Comparison of ENCODE assay signal across 19 cellular contexts in the genomic region with DNA sequence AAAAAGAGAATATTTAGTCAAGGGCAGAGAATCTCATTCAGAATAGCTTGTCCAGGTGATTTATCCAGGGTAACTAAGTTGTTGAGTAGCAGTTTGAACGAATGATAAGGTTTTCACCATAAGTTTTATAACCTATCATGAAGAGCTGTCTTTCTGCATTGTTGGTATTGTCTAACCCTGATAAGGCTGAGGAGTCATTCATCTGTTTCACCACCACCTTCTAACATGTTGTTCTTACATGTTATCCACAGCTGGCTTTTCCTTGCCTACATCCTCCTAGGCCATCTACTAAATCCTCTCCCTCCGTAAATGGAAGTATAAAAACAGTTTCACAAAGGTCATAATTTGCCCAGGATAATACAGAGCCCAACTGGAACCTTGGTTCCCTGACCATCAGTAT. TPM values are rescaled to one million over a fixed set of nuclear protein-coding genes. Genes with fewer than 3 reads are reported as not detected.
"Had no signal": no experiment of that assay in that cellular context is flagged by ENCODE, and none has a peak within 500 bp of the region (broad histone marks: within the 10 kb centered on the region; RNA-seq: fewer than 3 reads in every experiment).

No MANE protein-coding gene starts in this region.

- H3K27me3 Mint-ChIP-seq: activated CD4-positive, alpha-beta T cell treated with anti-CD3 and anti-CD28 coated beads, Interleukin-2, amount 10 ng/mL, durations not matched to agents 24 days and 14 days; activated naive CD8-positive, alpha-beta T cell treated with anti-CD3 and anti-CD28 coated beads, Interleukin-2, amount 50 U/mL, for 24 hours; stimulated activated memory B cell treated with anti-CD40 and anti-IgM and Interleukin-4, amounts not matched to agents 10 μg/mL and 1 μg/mL and 100 μg/mL, for 72 hours had no signal

- DNase-seq: activated CD4-positive, alpha-beta T cell treated with anti-CD3 and anti-CD28 coated beads, Interleukin-2, amount 10 ng/mL, durations not matched to agents 24 days and 14 days; activated CD8-positive, alpha-beta memory T cell treated with anti-CD3 and anti-CD28 coated beads, Interleukin-2, amount 50 U/mL, for 4 hours; activated CD8-positive, alpha-beta T cell treated with anti-CD3 and anti-CD28 coated beads, Interleukin-2, amount 10 ng/mL, durations not matched to agents 7 days and 5 days; activated naive CD4-positive, alpha-beta T cell treated with anti-CD3 and anti-CD28 coated beads for 36 hours; activated naive CD8-positive, alpha-beta T cell treated with anti-CD3 and anti-CD28 coated beads, Interleukin-2, amount 50 U/mL, for 24 hours; activated T-cell treated with anti-CD3 and anti-CD28 coated beads, Interleukin-2, amount 50 U/mL, for 4 hours; aorta; cerebellar nuclear complex; effector CD4-positive, alpha-beta T cell; foreskin fibroblast; glutamatergic neuron; left ventricle myocardium inferior; natural killer cell; pancreas; right lobe of liver; stimulated activated CD4-positive, alpha-beta T cell treated with anti-CD3 and anti-CD28 coated beads, Interleukin-4, amount 100 ng/mL, for 4 hours; T1000 had no signal

- H3K9me3 ChIP-seq: left ventricle myocardium inferior, neutrophil, pancreas, right lobe of liver had no signal

- H3K9me3 Mint-ChIP-seq: activated naive CD4-positive, alpha-beta T cell treated with anti-CD3 and anti-CD28 coated beads for 36 hours; activated naive CD8-positive, alpha-beta T cell treated with anti-CD3 and anti-CD28 coated beads, Interleukin-2, amount 50 U/mL, for 24 hours; stimulated activated memory B cell treated with anti-CD40 and anti-IgM and Interleukin-4, amounts not matched to agents 10 μg/mL and 1 μg/mL and 100 μg/mL, for 72 hours had no signal

- FAIRE-seq: pancreas had no signal

- H3K4me1 ChIP-seq: pancreas had no signal

- H3K36me3 ChIP-seq: left ventricle myocardium inferior, neutrophil, pancreas, right lobe of liver had no signal

- H3K4me3 ChIP-seq: left ventricle myocardium inferior, pancreas, right lobe of liver had no signal

- H3K36me3 Mint-ChIP-seq: natural killer cell; stimulated activated memory B cell treated with anti-CD40 and anti-IgM and Interleukin-4, amounts not matched to agents 10 μg/mL and 1 μg/mL and 100 μg/mL, for 72 hours had no signal

- H3K27me3 ChIP-seq: neutrophil, pancreas, right lobe of liver had no signal

- H3K27ac ChIP-seq: neutrophil, pancreas, right lobe of liver had no signal

- H3K4me1 Mint-ChIP-seq: activated CD4-positive, alpha-beta T cell treated with anti-CD3 and anti-CD28 coated beads, Interleukin-2, amount 10 ng/mL, durations not matched to agents 24 days and 14 days; activated naive CD8-positive, alpha-beta T cell treated with anti-CD3 and anti-CD28 coated beads, Interleukin-2, amount 50 U/mL, for 24 hours; stimulated activated memory B cell treated with anti-CD40 and anti-IgM and Interleukin-4, amounts not matched to agents 10 μg/mL and 1 μg/mL and 100 μg/mL, for 72 hours had no signal

- ATAC-seq: activated CD8-positive, alpha-beta T cell treated with anti-CD3 and anti-CD28 coated beads, Interleukin-2, amount 10 ng/mL, durations not matched to agents 7 days and 5 days; activated naive CD8-positive, alpha-beta T cell treated with anti-CD3 and anti-CD28 coated beads, Interleukin-2, amount 50 U/mL, for 24 hours; activated T-cell treated with anti-CD3 and anti-CD28 coated beads, Interleukin-2, amount 50 U/mL, for 4 hours; natural killer cell; pancreas; stimulated activated memory B cell treated with anti-CD40 and anti-IgM and Interleukin-4, amounts not matched to agents 10 μg/mL and 1 μg/mL and 100 μg/mL, for 72 hours had no signal

- H3K27ac Mint-ChIP-seq: activated CD4-positive, alpha-beta T cell treated with anti-CD3 and anti-CD28 coated beads, Interleukin-2, amount 10 ng/mL, durations not matched to agents 24 days and 14 days; activated CD8-positive, alpha-beta T cell treated with anti-CD3 and anti-CD28 coated beads, Interleukin-2, amount 10 ng/mL, durations not matched to agents 7 days and 5 days; activated naive CD4-positive, alpha-beta T cell treated with anti-CD3 and anti-CD28 coated beads for 36 hours; activated naive CD8-positive, alpha-beta T cell treated with anti-CD3 and anti-CD28 coated beads, Interleukin-2, amount 50 U/mL, for 24 hours; natural killer cell; stimulated activated memory B cell treated with anti-CD40 and anti-IgM and Interleukin-4, amounts not matched to agents 10 μg/mL and 1 μg/mL and 100 μg/mL, for 72 hours had no signal

- H3K4me3 Mint-ChIP-seq: activated CD4-positive, alpha-beta T cell treated with anti-CD3 and anti-CD28 coated beads, Interleukin-2, amount 10 ng/mL, durations not matched to agents 24 days and 14 days; activated CD8-positive, alpha-beta T cell treated with anti-CD3 and anti-CD28 coated beads, Interleukin-2, amount 10 ng/mL, durations not matched to agents 7 days and 5 days; activated naive CD4-positive, alpha-beta T cell treated with anti-CD3 and anti-CD28 coated beads for 36 hours; activated naive CD8-positive, alpha-beta T cell treated with anti-CD3 and anti-CD28 coated beads, Interleukin-2, amount 50 U/mL, for 24 hours; activated T-cell treated with anti-CD3 and anti-CD28 coated beads, Interleukin-2, amount 50 U/mL, for 4 hours; natural killer cell; stimulated activated memory B cell treated with anti-CD40 and anti-IgM and Interleukin-4, amounts not matched to agents 10 μg/mL and 1 μg/mL and 100 μg/mL, for 72 hours had no signal

RNA-seq across cellular contexts. Expression of a gene that starts 24.1 kb away (rescaled TPM):
- total RNA-seq: activated CD8-positive, alpha-beta T cell treated with anti-CD3 and anti-CD28 coated beads, Interleukin-2, amount 10 ng/mL, durations not matched to agents 7 days and 5 days had no signal
